Comparison of ENCODE assay signal across 1 cellular context in the genomic region with DNA sequence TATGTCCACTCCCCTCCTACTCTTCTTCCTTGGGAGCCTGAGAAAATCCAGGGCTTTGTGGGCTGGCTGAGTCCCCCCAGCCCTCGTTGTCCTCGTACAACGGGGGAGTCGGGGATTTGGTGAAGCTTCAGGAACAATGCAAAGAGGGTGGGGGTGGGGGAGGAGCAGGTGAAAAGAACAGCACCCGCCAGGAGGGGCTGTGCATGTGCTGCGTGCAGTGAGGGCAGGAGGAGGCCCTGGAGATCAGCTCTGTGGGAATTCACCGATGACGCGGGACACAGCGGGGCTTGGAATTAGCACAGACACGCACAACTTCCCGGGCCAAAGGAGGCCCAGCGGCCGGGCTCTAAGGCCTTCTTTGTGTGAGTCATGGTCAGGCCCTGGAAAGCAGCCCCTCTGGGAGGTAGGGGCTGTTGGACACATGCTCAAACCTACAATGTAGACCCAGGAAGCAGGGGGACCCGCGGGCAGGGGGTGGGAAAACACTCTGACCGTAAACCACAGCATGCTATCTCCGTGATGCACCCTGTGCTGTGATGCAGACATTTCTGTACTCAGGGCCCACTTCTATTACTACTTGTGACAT.
A peak's percentile ranks its signal among the peaks of the same experiment; 100 is the strongest.
TF ChIP-seq lines count a peak whose summit lies in the region.

No MANE protein-coding gene starts in this region.

TF ChIP-seq in K562, 482 proteins besides CTCF, POLR2A, EP300 and RAD21 (continued from another document):
- TF ChIP-seq ZNF740 (CRISPR knock-in tag; IDR thresholded peaks at IDR 0.05) (no peak), ZNF740 (tag; IDR thresholded peaks at IDR 0.05) (no peak), ZFX (CRISPR knock-in tag; IDR thresholded peaks at IDR 0.05) (peak; percentile 78), ZNF395 (CRISPR knock-in tag; IDR thresholded peaks at IDR 0.05) (peak; percentile 83), MTA1 (IDR thresholded peaks at IDR 0.05; ENCODE audit: borderline replicate concordance) (peak; percentile 51), SAFB (IDR thresholded peaks at IDR 0.05; ENCODE audit: borderline replicate concordance, low read depth, low read length) (no peak), SMARCA5 (IDR thresholded peaks at IDR 0.05) (no peak), NFIC (IDR thresholded peaks at IDR 0.05) (no peak), EP400 (IDR thresholded peaks at IDR 0.05) (peak; percentile 30), PHF8 (IDR thresholded peaks at IDR 0.05; ENCODE audit: borderline replicate concordance, low read length) (peak; percentile 22; the same call in 1 of the 2 replicates), GTF2F1 (IDR thresholded peaks at IDR 0.05; ENCODE audit: low read depth, low read length) (no peak), NRF1 (conservative IDR thresholded peaks at IDR 0.05 in 1 of 2, IDR thresholded peaks at IDR 0.05 in 1 of 2) (peak in 1 of 2 experiments; percentile 42; a peak in 2 of 4 replicates), HNRNPL (IDR thresholded peaks at IDR 0.05; ENCODE audit: low read depth, low read length) (no peak), ZZZ3 (IDR thresholded peaks at IDR 0.05) (no peak), CBFB (CRISPR knock-in tag; IDR thresholded peaks at IDR 0.05) (no peak), BMI1 (IDR thresholded peaks at IDR 0.05; ENCODE audit: low read length) (no peak), RFX5 (IDR thresholded peaks at IDR 0.05; ENCODE audit: low read depth, low read length) (no peak), CHD2 (IDR thresholded peaks at IDR 0.05; ENCODE audit: low read depth, low read length) (peak; percentile 13; the same call in 1 of the 2 replicates), POLR2B (IDR thresholded peaks at IDR 0.05; ENCODE audit: low read depth, partially characterized antibody) (no peak), XRCC5 (IDR thresholded peaks at IDR 0.05; ENCODE audit: low read depth, low read length) (peak; percentile 12; the same call in 1 of the 2 replicates), ATF1 (CRISPR knock-in tag; IDR thresholded peaks at IDR 0.05) (no peak), ATF1 (tag; IDR thresholded peaks at IDR 0.05) (peak; percentile 69), ZNF263 (CRISPR knock-in tag; IDR thresholded peaks at IDR 0.05; ENCODE audit: borderline replicate concordance) (no peak), SMARCB1 (IDR thresholded peaks at IDR 0.05; ENCODE audit: insufficient read length, low read depth) (no peak), ZNF3 (CRISPR knock-in tag; IDR thresholded peaks at IDR 0.05) (no peak)
- TF ChIP-seq, protein P1, sequence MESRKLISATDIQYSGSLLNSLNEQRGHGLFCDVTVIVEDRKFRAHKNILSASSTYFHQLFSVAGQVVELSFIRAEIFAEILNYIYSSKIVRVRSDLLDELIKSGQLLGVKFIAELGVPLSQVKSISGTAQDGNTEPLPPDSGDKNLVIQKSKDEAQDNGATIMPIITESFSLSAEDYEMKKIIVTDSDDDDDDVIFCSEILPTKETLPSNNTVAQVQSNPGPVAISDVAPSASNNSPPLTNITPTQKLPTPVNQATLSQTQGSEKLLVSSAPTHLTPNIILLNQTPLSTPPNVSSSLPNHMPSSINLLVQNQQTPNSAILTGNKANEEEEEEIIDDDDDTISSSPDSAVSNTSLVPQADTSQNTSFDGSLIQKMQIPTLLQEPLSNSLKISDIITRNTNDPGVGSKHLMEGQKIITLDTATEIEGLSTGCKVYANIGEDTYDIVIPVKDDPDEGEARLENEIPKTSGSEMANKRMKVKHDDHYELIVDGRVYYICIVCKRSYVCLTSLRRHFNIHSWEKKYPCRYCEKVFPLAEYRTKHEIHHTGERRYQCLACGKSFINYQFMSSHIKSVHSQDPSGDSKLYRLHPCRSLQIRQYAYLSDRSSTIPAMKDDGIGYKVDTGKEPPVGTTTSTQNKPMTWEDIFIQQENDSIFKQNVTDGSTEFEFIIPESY (CRISPR knock-in tag; IDR thresholded peaks at IDR 0.05): no peak
- TF ChIP-seq, protein P2, sequence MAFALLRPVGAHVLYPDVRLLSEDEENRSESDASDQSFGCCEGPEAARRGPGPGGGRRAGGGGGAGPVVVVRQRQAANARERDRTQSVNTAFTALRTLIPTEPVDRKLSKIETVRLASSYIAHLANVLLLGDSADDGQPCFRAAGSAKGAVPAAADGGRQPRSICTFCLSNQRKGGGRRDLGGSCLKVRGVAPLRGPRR (CRISPR knock-in tag; IDR thresholded peaks at IDR 0.05): no peak
- TF ChIP-seq, protein P3, sequence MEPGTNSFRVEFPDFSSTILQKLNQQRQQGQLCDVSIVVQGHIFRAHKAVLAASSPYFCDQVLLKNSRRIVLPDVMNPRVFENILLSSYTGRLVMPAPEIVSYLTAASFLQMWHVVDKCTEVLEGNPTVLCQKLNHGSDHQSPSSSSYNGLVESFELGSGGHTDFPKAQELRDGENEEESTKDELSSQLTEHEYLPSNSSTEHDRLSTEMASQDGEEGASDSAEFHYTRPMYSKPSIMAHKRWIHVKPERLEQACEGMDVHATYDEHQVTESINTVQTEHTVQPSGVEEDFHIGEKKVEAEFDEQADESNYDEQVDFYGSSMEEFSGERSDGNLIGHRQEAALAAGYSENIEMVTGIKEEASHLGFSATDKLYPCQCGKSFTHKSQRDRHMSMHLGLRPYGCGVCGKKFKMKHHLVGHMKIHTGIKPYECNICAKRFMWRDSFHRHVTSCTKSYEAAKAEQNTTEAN (CRISPR knock-in tag; IDR thresholded peaks at IDR 0.05): no peak
- TF ChIP-seq, protein P4, sequence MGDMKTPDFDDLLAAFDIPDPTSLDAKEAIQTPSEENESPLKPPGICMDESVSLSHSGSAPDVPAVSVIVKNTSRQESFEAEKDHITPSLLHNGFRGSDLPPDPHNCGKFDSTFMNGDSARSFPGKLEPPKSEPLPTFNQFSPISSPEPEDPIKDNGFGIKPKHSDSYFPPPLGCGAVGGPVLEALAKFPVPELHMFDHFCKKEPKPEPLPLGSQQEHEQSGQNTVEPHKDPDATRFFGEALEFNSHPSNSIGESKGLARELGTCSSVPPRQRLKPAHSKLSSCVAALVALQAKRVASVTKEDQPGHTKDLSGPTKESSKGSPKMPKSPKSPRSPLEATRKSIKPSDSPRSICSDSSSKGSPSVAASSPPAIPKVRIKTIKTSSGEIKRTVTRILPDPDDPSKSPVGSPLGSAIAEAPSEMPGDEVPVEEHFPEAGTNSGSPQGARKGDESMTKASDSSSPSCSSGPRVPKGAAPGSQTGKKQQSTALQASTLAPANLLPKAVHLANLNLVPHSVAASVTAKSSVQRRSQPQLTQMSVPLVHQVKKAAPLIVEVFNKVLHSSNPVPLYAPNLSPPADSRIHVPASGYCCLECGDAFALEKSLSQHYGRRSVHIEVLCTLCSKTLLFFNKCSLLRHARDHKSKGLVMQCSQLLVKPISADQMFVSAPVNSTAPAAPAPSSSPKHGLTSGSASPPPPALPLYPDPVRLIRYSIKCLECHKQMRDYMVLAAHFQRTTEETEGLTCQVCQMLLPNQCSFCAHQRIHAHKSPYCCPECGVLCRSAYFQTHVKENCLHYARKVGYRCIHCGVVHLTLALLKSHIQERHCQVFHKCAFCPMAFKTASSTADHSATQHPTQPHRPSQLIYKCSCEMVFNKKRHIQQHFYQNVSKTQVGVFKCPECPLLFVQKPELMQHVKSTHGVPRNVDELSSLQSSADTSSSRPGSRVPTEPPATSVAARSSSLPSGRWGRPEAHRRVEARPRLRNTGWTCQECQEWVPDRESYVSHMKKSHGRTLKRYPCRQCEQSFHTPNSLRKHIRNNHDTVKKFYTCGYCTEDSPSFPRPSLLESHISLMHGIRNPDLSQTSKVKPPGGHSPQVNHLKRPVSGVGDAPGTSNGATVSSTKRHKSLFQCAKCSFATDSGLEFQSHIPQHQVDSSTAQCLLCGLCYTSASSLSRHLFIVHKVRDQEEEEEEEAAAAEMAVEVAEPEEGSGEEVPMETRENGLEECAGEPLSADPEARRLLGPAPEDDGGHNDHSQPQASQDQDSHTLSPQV (IDR thresholded peaks at IDR 0.05): peak; percentile 60; the same call in 1 of the 2 replicates
- TF ChIP-seq, protein P5, sequence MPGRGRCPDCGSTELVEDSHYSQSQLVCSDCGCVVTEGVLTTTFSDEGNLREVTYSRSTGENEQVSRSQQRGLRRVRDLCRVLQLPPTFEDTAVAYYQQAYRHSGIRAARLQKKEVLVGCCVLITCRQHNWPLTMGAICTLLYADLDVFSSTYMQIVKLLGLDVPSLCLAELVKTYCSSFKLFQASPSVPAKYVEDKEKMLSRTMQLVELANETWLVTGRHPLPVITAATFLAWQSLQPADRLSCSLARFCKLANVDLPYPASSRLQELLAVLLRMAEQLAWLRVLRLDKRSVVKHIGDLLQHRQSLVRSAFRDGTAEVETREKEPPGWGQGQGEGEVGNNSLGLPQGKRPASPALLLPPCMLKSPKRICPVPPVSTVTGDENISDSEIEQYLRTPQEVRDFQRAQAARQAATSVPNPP (IDR thresholded peaks at IDR 0.05; ENCODE audit: borderline replicate concordance, insufficient read depth, insufficient read length): no peak
- TF ChIP-seq, protein P6, sequence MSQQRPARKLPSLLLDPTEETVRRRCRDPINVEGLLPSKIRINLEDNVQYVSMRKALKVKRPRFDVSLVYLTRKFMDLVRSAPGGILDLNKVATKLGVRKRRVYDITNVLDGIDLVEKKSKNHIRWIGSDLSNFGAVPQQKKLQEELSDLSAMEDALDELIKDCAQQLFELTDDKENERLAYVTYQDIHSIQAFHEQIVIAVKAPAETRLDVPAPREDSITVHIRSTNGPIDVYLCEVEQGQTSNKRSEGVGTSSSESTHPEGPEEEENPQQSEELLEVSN (IDR thresholded peaks at IDR 0.05; ENCODE audit: borderline replicate concordance in 1 of 2, extremely low read depth in 1 of 2, insufficient read depth in 1 of 2, insufficient read length in 1 of 2, low read depth in 1 of 2, low read length in 1 of 2, poor library complexity in 1 of 2, severe bottlenecking in 1 of 2): peak; percentile 79 to 87
